ENCODE assay signal across 8 cellular contexts in genomic region chr2:69742170-69742952, GRCh38. TPM values are rescaled to one million over a fixed set of nuclear protein-coding genes. Genes with fewer than 3 reads are reported as not detected.
DNase-seq lines count a peak whose midpoint lies in the region; ATAC-seq and TF ChIP-seq lines count a peak whose summit lies in the region.

No MANE protein-coding gene starts in this region.

- H3F3A ChIP-seq in SK-N-SH (replicated peaks; ENCODE audit: insufficient read depth): peaks cover 8% of the 10 kb centered on the region

- no peaks in the 10 kb centered on the region for H3K27me3 ChIP-seq in SK-N-SH (ENCODE audit: insufficient read depth)

- H3K27ac ChIP-seq in SK-N-SH (ENCODE audit: low read depth in 2 of 2, low read length in 1 of 2): peak overlapping the region; percentile 80 to 84; a peak in 2 of 4 replicates

- H3K4me2 ChIP-seq in SK-N-SH: peak overlapping the region; percentile 93

- peak overlapping the region; percentile 87 for H3K9ac ChIP-seq in SK-N-SH

- no peak for TF ChIP-seq RAD21 in SK-N-SH (IDR thresholded peaks at IDR 0.05; ENCODE audit: low read length)

- no peaks in the 10 kb centered on the region for H3K9me2 ChIP-seq in SK-N-SH

- no peaks in the 10 kb centered on the region for H4K20me1 ChIP-seq in SK-N-SH (ENCODE audit: insufficient read depth)

- ATAC-seq in HG02852 (IDR thresholded peaks at IDR 0.05; ENCODE audit: unreplicated experiment) (peak; percentile 40), omental fat pad (ENCODE audit: low FRiP score) (peak; percentile 29)

- H3K4me3 ChIP-seq in SK-N-SH (ENCODE audit: low read depth in 2 of 2, low read length in 1 of 2): peak overlapping the region; percentile 69 to 72
- peak overlapping the region; percentile 78 for H3K4me3 ChIP-seq in fibroblast of mammary gland (ENCODE audit: control insufficient read depth, low read depth, low read length)

- peaks cover 50% of the 10 kb centered on the region for H3K79me2 ChIP-seq in SK-N-SH (ENCODE audit: insufficient read depth)

- TF ChIP-seq CTCF in SK-N-SH (IDR thresholded peaks at IDR 0.05) (no peak), fibroblast of mammary gland (conservative IDR thresholded peaks at IDR 0.05; ENCODE audit: control insufficient read depth, insufficient read depth, low read depth, low read length) (no peak), omental fat pad (IDR thresholded peaks at IDR 0.05) (no peak)

- peaks cover 0 to 12% of the 10 kb centered on the region in 2 experiments for H3K36me3 ChIP-seq in SK-N-SH (replicated peaks in 1 of 2; ENCODE audit: control insufficient read depth in 1 of 2, insufficient read depth in 2 of 2, low read length in 1 of 2)

- POLR2A ChIA-PET in SK-N-SH (lab: Yijun Ruan, JAX): interaction anchor here (1.0 kb wide), 1 partner anchor 18 kb away, joined by 3 read pairs; no protein-coding TSS in a partner anchor

- peaks cover 0 to 10% of the 10 kb centered on the region in 2 experiments; a peak in 1 of 4 replicates for H3K4me1 ChIP-seq in SK-N-SH (ENCODE audit: control insufficient read depth in 1 of 2, insufficient read depth in 2 of 2, low read depth in 1 of 2, low read length in 1 of 2)

- no peaks in the 10 kb centered on the region for H3K9me3 ChIP-seq in SK-N-SH

- DNase-seq in DMS53 (lab: John Stamatoyannopoulos, UW): peak; percentile 64
- no peak for DNase-seq in DMS53 treated with DMSO at 0.1 percent for 48 hours (lab: John Stamatoyannopoulos, UW; ENCODE audit: unreplicated experiment)
- peak; percentile 15 for DNase-seq in SK-N-SH
- DNase-seq in fibroblast of mammary gland (ENCODE audit: low read depth): no peak
- DNase-seq in omental fat pad (ENCODE audit: low spot score): no peak
- no peak for DNase-seq in SHP77 (lab: John Stamatoyannopoulos, UW)
- DNase-seq in NCI-H748 (lab: John Stamatoyannopoulos, UW; ENCODE audit: unreplicated experiment): no peak

- WGBS in SK-N-SH (ENCODE audit: low lambda C conversion rate): 18% methylated on average over 23 of the region's 41 CpGs

- CTCF ChIA-PET in SK-N-SH (lab: Yijun Ruan, JAX): interaction anchor here (0.6 to 8.5 kb wide), 9 partner anchors 9 to 184 kb away, joined by 3 to 79 read pairs (median 3); no protein-coding TSS in a partner anchor

- no peak for TF ChIP-seq EP300 in SK-N-SH (IDR thresholded peaks at IDR 0.05; ENCODE audit: borderline replicate concordance in 1 of 2, low read depth in 1 of 2, low read length in 1 of 2)

- peak overlapping the region; percentile 88 for H2AFZ ChIP-seq in SK-N-SH (ENCODE audit: low read depth)

TF ChIP-seq in SK-N-SH, 30 proteins besides CTCF, POLR2A, EP300 and RAD21:
- 0 out of 2 replicates have a peak, but pooled peaks have one; percentile 33 for TF ChIP-seq SIN3A (IDR thresholded peaks at IDR 0.05; ENCODE audit: borderline replicate concordance, low read depth, low read length)
- TF ChIP-seq POLR2AphosphoS5 (IDR thresholded peaks at IDR 0.05; ENCODE audit: low read depth, low read length): no peak

RNA-seq across cellular contexts. Expression of gene ANXA4, which starts 0.4 kb away (rescaled TPM):
- 93.2 and 137 TPM in 2 replicates for polyA plus RNA-seq in SK-N-SH (2012; rRNA removed)
- 86.9 and 101 TPM in 2 replicates for polyA plus RNA-seq in SK-N-SH (2012; cell fraction: cytosol; rRNA removed)
- polyA plus RNA-seq in SK-N-SH (2012; cell fraction: nucleus; rRNA removed): 126 and 213 TPM in 2 replicates
- 10 to 100 TPM; 36.6 to 52.3 (median 40.7) TPM for total RNA-seq in omental fat pad

Comparison
In these comparisons a context has a peak if more than half of its experiments do, and no peak if none do; other contexts are left out.
1. DNase-seq: peak in DMS53 (single experiment) and SK-N-SH (single experiment); none in DMS53 treated with DMSO at 0.1 percent for 48 hours (single experiment), fibroblast of mammary gland (single experiment), omental fat pad (single experiment), SHP77 (0 of 2) and NCI-H748 (single experiment).